In genomic region chr13:112973577-112973951, GRCh38 we compare ENCODE assay signal across 23 cellular contexts. TPM values are rescaled to one million over a fixed set of nuclear protein-coding genes. Genes with fewer than 3 reads are reported as not detected.
DNase-seq lines count a peak whose midpoint lies in the region; ATAC-seq, FAIRE-seq and TF ChIP-seq lines count a peak whose summit lies in the region.
"Had no signal": no experiment of that assay in that cellular context is flagged by ENCODE, and none has a peak within 500 bp of the region (broad histone marks: within the 10 kb centered on the region; RNA-seq: fewer than 3 reads in every experiment).

No MANE protein-coding gene starts in this region.

- no peak overlapping the region for H2BK12ac ChIP-seq in neuronal stem cell (ENCODE audit: low read length)

- DNase-seq in DMS53 (lab: John Stamatoyannopoulos, UW), result peak; percentile 58
- no peak for DNase-seq in DMS53 treated with DMSO at 0.1 percent for 48 hours (lab: John Stamatoyannopoulos, UW; ENCODE audit: unreplicated experiment)
- DNase-seq in right lobe of liver, result peak in 2 of 3 donors; percentile 7 to 44
- DNase-seq in HepG2 (ENCODE audit: low spot score), result no peak
- DNase-seq in neuronal stem cell (ENCODE audit: low spot score), result no peak
- DNase-seq: AML-193, DMS 273 treated with DMSO at 0.1 percent for 48 hours, KG1, NCI-H1930, NCI-H2171, NCI-H774, OCI-M1, SIG-M5, T-cell had no signal

- POLR2A ChIA-PET in HepG2 (lab: Yijun Ruan, JAX), result no interaction called here

- TF ChIP-seq CTCF in right lobe of liver (IDR thresholded peaks at IDR 0.05) (no peak), HepG2 (CRISPR knock-in tag; IDR thresholded peaks at IDR 0.05) (no peak)

- FAIRE-seq in HepG2 (lab: Jason Lieb, UNC), result no peak
- FAIRE-seq: GM12891, GM18507, H1 had no signal

- H3K9ac ChIP-seq in HepG2 (ENCODE audit: insufficient read depth, low read depth, low read length) (no peak overlapping the region), neuronal stem cell (ENCODE audit: low read depth, low read length, poor library complexity) (no peak overlapping the region)

- in situ Hi-C loops in HepG2 (cut with HindIII; ENCODE audit: extremely low pct_ligation_motif_present, low pct_unique_long_range_greater_than_20kb), result no loop called here

- intact Hi-C loops in right lobe of liver (cut with DNase I) (no loop called here), HepG2 (cut with micrococcal nuclease; ENCODE audit: unreplicated experiment) (no loop called here)

- H4K91ac ChIP-seq in neuronal stem cell (ENCODE audit: low read depth, low read length, poor library complexity), result no peak overlapping the region

- no peak overlapping the region for H2AK5ac ChIP-seq in neuronal stem cell (ENCODE audit: low read depth, low read length)

- no peak overlapping the region for H2AFZ ChIP-seq in HepG2 (ENCODE audit: low read length)
- no peak overlapping the region for H2AFZ ChIP-seq in neuronal stem cell (ENCODE audit: low read length)

- H3K79me1 ChIP-seq in neuronal stem cell (ENCODE audit: low read depth, low read length), result peaks cover 4% of the 10 kb centered on the region

- no peaks in the 10 kb centered on the region for H3K27me3 ChIP-seq in right lobe of liver
- H3K27me3 ChIP-seq in HepG2 (ENCODE audit: control insufficient read depth in 1 of 2, insufficient read depth in 2 of 2, low read length in 2 of 2), result no peaks in the 10 kb centered on the region
- H3K27me3 ChIP-seq in neuronal stem cell (ENCODE audit: control insufficient read depth in 3 of 3, insufficient read depth in 3 of 3, low read depth in 1 of 3, low read length in 3 of 3), result peaks cover 0 to 7% (median 0%) of the 10 kb centered on the region in 3 experiments

- TF ChIP-seq POLR2A in right lobe of liver (IDR thresholded peaks at IDR 0.05) (no peak), HepG2 (IDR thresholded peaks at IDR 0.05; ENCODE audit: insufficient read depth in 1 of 2, low read depth in 2 of 2, low read length in 2 of 2) (no peak)

- H3K4ac ChIP-seq in neuronal stem cell (ENCODE audit: low read length), result no peak overlapping the region

- H3K18ac ChIP-seq in neuronal stem cell (ENCODE audit: low read length), result peak overlapping the region; percentile 45

- no peak for TF ChIP-seq RAD21 in HepG2 (CRISPR knock-in tag; IDR thresholded peaks at IDR 0.05)

- H3K4me3 ChIP-seq in right lobe of liver (no peak overlapping the region), HepG2 (replicated peaks in 1 of 3; ENCODE audit: insufficient read depth in 1 of 3, low read depth in 2 of 3, low read length in 3 of 3) (no peak overlapping the region), neuronal stem cell (ENCODE audit: low read length in 2 of 2) (no peak overlapping the region)

- H3K4me1 ChIP-seq in right lobe of liver (peaks cover 0 to 5% (median 0%) of the 10 kb centered on the region in 4 donors), HepG2 (ENCODE audit: insufficient read depth, low read length) (peaks cover 32% of the 10 kb centered on the region), neuronal stem cell (ENCODE audit: control insufficient read depth in 2 of 2, insufficient read depth in 1 of 2, low read depth in 1 of 2, low read length in 2 of 2) (peaks cover 9 to 11% of the 10 kb centered on the region in 2 donors)

- no peak overlapping the region for H2BK120ac ChIP-seq in neuronal stem cell (ENCODE audit: low read depth, low read length)

- no peak overlapping the region for H2BK15ac ChIP-seq in neuronal stem cell (ENCODE audit: low read length)

- no peak for TF ChIP-seq EP300 in HepG2 (IDR thresholded peaks at IDR 0.05; ENCODE audit: low read depth in 2 of 2, low read length in 2 of 2)
- no peak for TF ChIP-seq EP300 in HepG2 (CRISPR knock-in tag; IDR thresholded peaks at IDR 0.05; ENCODE audit: borderline replicate concordance)

- CTCF ChIA-PET in HepG2 (lab: Yijun Ruan, JAX; ENCODE audit: low intra/inter-chr PET ratio, low total read pairs), result no interaction called here

- no peak overlapping the region for H3K23ac ChIP-seq in neuronal stem cell (ENCODE audit: low read depth, low read length, poor library complexity)

- WGBS in right lobe of liver (ENCODE audit: insufficient coverage, low coverage, low lambda C conversion rate, missing lambda C conversion rate), result no CpG with 5 or more reads among the region's 18 CpGs
- 100% methylated on average over 2 of the region's 18 CpGs for WGBS in HepG2 (ENCODE audit: low lambda C conversion rate)
- no CpG with 5 or more reads among the region's 18 CpGs for WGBS in neuronal stem cell (ENCODE audit: extremely low coverage in 2 of 2, insufficient read length in 2 of 2, insufficient replicate concordance in 1 of 2), 2 donors

- H3K9me3 ChIP-seq in right lobe of liver (no peaks in the 10 kb centered on the region), HepG2 (ENCODE audit: low read length) (no peaks in the 10 kb centered on the region), neuronal stem cell (replicated peaks in 1 of 2; ENCODE audit: control insufficient read depth in 2 of 2, insufficient read depth in 1 of 2, low read depth in 1 of 2, low read length in 2 of 2) (peaks cover 3 to 17% of the 10 kb centered on the region in 2 donors)

- peaks cover 32% of the 10 kb centered on the region for H3K79me2 ChIP-seq in HepG2 (ENCODE audit: insufficient read depth, low read length)

- H4K8ac ChIP-seq in neuronal stem cell (ENCODE audit: low read depth, low read length), result no peak overlapping the region

- H3K36me3 ChIP-seq in right lobe of liver (no peaks in the 10 kb centered on the region), HepG2 (replicated peaks in 1 of 2; ENCODE audit: control insufficient read depth in 1 of 2, insufficient read depth in 2 of 2, low read length in 2 of 2) (peaks cover 3 to 9% of the 10 kb centered on the region in 2 experiments; a peak in 2 of 5 replicates), neuronal stem cell (replicated peaks in 1 of 2; ENCODE audit: control insufficient read depth in 2 of 2, insufficient read depth in 2 of 2, low read length in 2 of 2) (peaks cover 0 to 2% of the 10 kb centered on the region in 2 donors)

- H3K4me2 ChIP-seq in HepG2 (ENCODE audit: low read depth, low read length) (no peak overlapping the region), neuronal stem cell (ENCODE audit: insufficient read depth, low read length, poor library complexity, severe bottlenecking) (no peak overlapping the region)

- peaks cover 2% of the 10 kb centered on the region; the same call in 1 of the 2 replicates for H4K20me1 ChIP-seq in HepG2 (ENCODE audit: insufficient read depth, low read length)

- H3K27ac ChIP-seq in right lobe of liver (no peak overlapping the region), HepG2 (ENCODE audit: extremely low read length, insufficient read depth, low read length) (no peak overlapping the region), neuronal stem cell (replicated peaks; ENCODE audit: low read length) (no peak overlapping the region)
- H3K27ac ChIP-seq: 22Rv1, C4-2B had no signal

- BruUV-seq in HepG2 (replicated peaks; lab: Mats Ljungman, UMichigan), result no TSS peak

- no peak overlapping the region for H3K14ac ChIP-seq in neuronal stem cell (ENCODE audit: low read length)

- ATAC-seq in right lobe of liver (no peak), HepG2 (no peak), GM18870 (IDR thresholded peaks at IDR 0.05; ENCODE audit: unreplicated experiment) (no peak), GM19395 (IDR thresholded peaks at IDR 0.05; ENCODE audit: unreplicated experiment) (no peak), HG02610 (IDR thresholded peaks at IDR 0.05; ENCODE audit: unreplicated experiment) (no peak)
- ATAC-seq: SK-N-SH treated with all-trans-retinoic acid at 6 μM for 48 hours, T-cell had no signal

- H2BK5ac ChIP-seq in neuronal stem cell (ENCODE audit: low read length), result no peak overlapping the region

TF ChIP-seq in HepG2, 621 proteins besides CTCF, POLR2A, EP300 and RAD21 (continues in another document):
- TF ChIP-seq GATA4 (IDR thresholded peaks at IDR 0.05; ENCODE audit: borderline replicate concordance, low read depth) (no peak), ZFY (CRISPR knock-in tag; IDR thresholded peaks at IDR 0.05) (no peak), ZSCAN21 (CRISPR knock-in tag; IDR thresholded peaks at IDR 0.05; ENCODE audit: borderline replicate concordance) (no peak), ATRX (CRISPR knock-in tag; IDR thresholded peaks at IDR 0.05; ENCODE audit: borderline replicate concordance) (no peak), ZEB1 (IDR thresholded peaks at IDR 0.05; ENCODE audit: insufficient replicate concordance, low read depth) (no peak)

RNA-seq across cellular contexts. Expression of gene MCF2L, which starts 4.5 kb away (rescaled TPM):
- total RNA-seq in right lobe of liver, result 10 to 100 TPM in 5 of 6 experiments, 1 to 10 TPM in 1; 9.6 to 18.4 (median 11.7) TPM
- total RNA-seq in HepG2 (2016; rRNA removed; fragmentation: Illumina TruSeq; extraction: Trizol), result 13.7 and 19.4 TPM in 2 replicates
- total RNA-seq in HepG2 (2016; cell fraction: cytosol; rRNA removed; fragmentation: Illumina TruSeq; extraction: Trizol; ENCODE audit: low read depth), result 2.3 and 3.4 TPM in 2 replicates
- total RNA-seq in HepG2 (2016; cell fraction: insoluble cytoplasmic fraction; rRNA removed; fragmentation: Illumina TruSeq; extraction: Trizol), result 10.9 and 20.3 TPM in 2 replicates
- total RNA-seq in HepG2 (2016; cell fraction: membrane; rRNA removed; fragmentation: Illumina TruSeq; extraction: Trizol), result 5.5 and 5.6 TPM in 2 replicates
- 24.6 and 25.3 TPM in 2 replicates for total RNA-seq in HepG2 (2016; cell fraction: nucleus; rRNA removed; fragmentation: Illumina TruSeq; extraction: Trizol)
- polyA plus RNA-seq in HepG2 (2011; rRNA removed), result 28.4 and 33.6 TPM in 2 replicates
- polyA plus RNA-seq in HepG2 (2011; cell fraction: cytosol; rRNA removed), result 13.6 and 15.2 TPM in 2 replicates
- polyA plus RNA-seq in HepG2 (2011; cell fraction: nucleus; rRNA removed), result 196 and 262 TPM in 2 replicates
- polyA plus RNA-seq in HepG2 (2012), result 26.3 and 28.9 TPM in 2 replicates
- 1.1 and 1.3 TPM in 2 replicates for polyA plus RNA-seq in HepG2 (2016; cell fraction: cytosol; fragmentation: Illumina TruSeq; extraction: Trizol; ENCODE audit: low read depth)
- polyA plus RNA-seq in HepG2 (2016; cell fraction: insoluble cytoplasmic fraction; fragmentation: Illumina TruSeq; extraction: Trizol; ENCODE audit: low read depth), result 10.3 and 10.5 TPM in 2 replicates
- 1.6 and 2.4 TPM in 2 replicates for polyA plus RNA-seq in HepG2 (2016; cell fraction: membrane; fragmentation: Illumina TruSeq; extraction: Trizol; ENCODE audit: low read depth)
- 57.7 and 66.1 TPM in 2 replicates for polyA plus RNA-seq in HepG2 (2016; cell fraction: nucleus; fragmentation: Illumina TruSeq; extraction: Trizol; ENCODE audit: insufficient read depth, low read depth)
- polyA minus RNA-seq in HepG2 (2011; rRNA and poly(A)+ RNA removed; ENCODE audit: low replicate concordance), result 39.0 and 75.0 TPM in 2 replicates
- 16.7 and 21.1 TPM in 2 replicates for polyA minus RNA-seq in HepG2 (2011; cell fraction: cytosol; rRNA and poly(A)+ RNA removed)
- polyA minus RNA-seq in HepG2 (2011; cell fraction: nucleus; rRNA and poly(A)+ RNA removed), result 89.5 and 90.6 TPM in 2 replicates
- 20.8 TPM for polyA plus RNA-seq in neuronal stem cell (2013, experiment 1 of 2)
- polyA plus RNA-seq in neuronal stem cell (2013, experiment 2 of 2), result 20.3 TPM

Comparison
In these comparisons a context has a peak if more than half of its experiments do, and no peak if none do; other contexts are left out.
1. DNase-seq: peak in DMS53 (single experiment) and right lobe of liver (2 of 3); none in DMS53 treated with DMSO at 0.1 percent for 48 hours (single experiment), HepG2 (single experiment) and neuronal stem cell (single experiment).